Comparison of ENCODE assay signal across 8 cellular contexts in the genomic region with DNA sequence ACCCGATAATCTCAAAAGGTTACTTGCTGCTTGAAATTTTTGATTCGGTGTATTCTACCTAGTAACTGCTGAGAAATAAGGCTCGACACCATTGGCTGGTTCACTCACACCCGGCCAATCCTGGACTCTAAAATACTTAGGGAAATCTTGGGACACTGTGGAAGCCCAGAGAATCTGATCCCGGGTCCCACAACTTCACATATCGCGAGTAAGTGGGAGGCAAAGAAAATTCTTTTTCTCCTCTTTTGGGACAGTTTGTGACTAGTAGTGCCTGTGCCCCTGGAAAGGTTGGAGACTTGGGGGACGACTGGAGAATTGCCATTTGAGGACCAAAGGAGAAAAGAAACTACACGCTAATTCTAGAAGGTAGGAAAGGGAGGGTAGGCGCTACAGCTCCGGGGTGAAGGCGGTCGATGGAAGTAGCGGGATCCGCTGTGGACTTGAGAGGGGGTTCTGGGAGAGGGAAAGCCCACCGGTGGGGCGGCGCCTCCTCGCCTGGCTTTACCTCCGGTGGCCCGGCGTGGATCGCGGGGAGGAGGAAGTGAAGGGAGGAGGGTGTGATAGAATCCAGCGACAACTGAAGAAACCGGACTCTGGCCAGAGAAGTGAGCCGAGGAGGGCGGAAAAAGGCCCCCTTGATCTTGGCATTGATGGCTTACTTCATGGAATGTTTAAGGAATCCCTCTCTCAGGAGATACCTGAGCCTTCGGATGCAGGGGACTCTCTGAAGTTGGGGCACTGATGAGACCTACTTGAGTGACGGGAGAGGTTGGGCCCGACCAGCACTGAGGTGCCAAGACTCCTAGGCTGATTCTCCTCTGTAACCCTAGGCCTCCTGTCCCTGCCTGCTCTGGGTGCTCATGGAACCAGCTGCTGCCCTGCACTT. TPM values are rescaled to one million over a fixed set of nuclear protein-coding genes. Genes with fewer than 3 reads are reported as not detected.
DNase-seq lines count a peak whose midpoint lies in the region; ATAC-seq and TF ChIP-seq lines count a peak whose summit lies in the region.

No MANE protein-coding gene starts in this region.

- H3K9me3 ChIP-seq in PC-9 (ENCODE audit: insufficient read depth, low read depth) = peaks cover 5% of the 10 kb centered on the region; the same call in 1 of the 2 replicates
- no peaks in the 10 kb centered on the region for H3K9me3 ChIP-seq in muscle layer of colon (ENCODE audit: low read length)
- H3K9me3 ChIP-seq in tibial artery = no peaks in the 10 kb centered on the region

- H2AFZ ChIP-seq in PC-9 = peak overlapping the region; percentile 87

- no peaks in the 10 kb centered on the region for H3K36me3 ChIP-seq in PC-9 (ENCODE audit: low read depth)
- H3K36me3 ChIP-seq in muscle layer of colon (ENCODE audit: insufficient read depth, low read length) = no peaks in the 10 kb centered on the region
- peaks cover 0 to 7% (median 6%) of the 10 kb centered on the region in 3 donors for H3K36me3 ChIP-seq in tibial artery

- H3K4me1 Mint-ChIP-seq in activated T-cell treated with anti-CD3 and anti-CD28 coated beads, Interleukin-2, amount 50 U/mL, for 72 hours (ENCODE audit: low read depth) = peaks cover 7% of the 10 kb centered on the region

- H3K27me3 ChIP-seq in PC-9 (ENCODE audit: insufficient read depth, low read depth) (no peaks in the 10 kb centered on the region), muscle layer of colon (ENCODE audit: control insufficient read depth in 1 of 2, insufficient read depth in 2 of 2, low read length in 2 of 2) (no peaks in the 10 kb centered on the region), tibial artery (no peaks in the 10 kb centered on the region)

- H3K27me3 Mint-ChIP-seq in activated T-cell treated with anti-CD3 and anti-CD28 coated beads, Interleukin-2, amount 50 U/mL, for 72 hours (ENCODE audit: low read depth) = no peaks in the 10 kb centered on the region

- peaks cover 6% of the 10 kb centered on the region; the same call in 1 of the 2 replicates for H3K4me1 ChIP-seq in PC-9 (replicated peaks; ENCODE audit: insufficient read depth)
- H3K4me1 ChIP-seq in muscle layer of colon (ENCODE audit: insufficient read depth, low read length) = peaks cover 18% of the 10 kb centered on the region
- peaks cover 0 to 40% (median 16%) of the 10 kb centered on the region in 4 donors for H3K4me1 ChIP-seq in tibial artery

- H3K4me3 Mint-ChIP-seq in activated T-cell treated with anti-CD3 and anti-CD28 coated beads, Interleukin-2, amount 50 U/mL, for 72 hours = no peak overlapping the region

- H3K79me2 ChIP-seq in PC-9 (ENCODE audit: low read depth) = no peaks in the 10 kb centered on the region

- ATAC-seq in GM21737 (IDR thresholded peaks at IDR 0.05; ENCODE audit: unreplicated experiment) = peak; percentile 82
- peak; percentile 97 for ATAC-seq in activated T-cell treated with anti-CD3 and anti-CD28 coated beads, Interleukin-2, amount 50 U/mL, for 72 hours (replicated peaks in 1 of 2)

- H3K36me3 Mint-ChIP-seq in activated T-cell treated with anti-CD3 and anti-CD28 coated beads, Interleukin-2, amount 50 U/mL, for 72 hours (ENCODE audit: insufficient read depth in 2 of 2) = peaks cover 9 to 20% of the 10 kb centered on the region in 2 donors

- DNase-seq in EL = peak; percentile 92
- peak; percentile 72 to 80 for DNase-seq in PC-9
- DNase-seq in activated T-cell treated with anti-CD3 and anti-CD28 coated beads, Interleukin-2, amount 50 U/mL, for 72 hours = peak; percentile 43 to 48
- peak; percentile 92 for DNase-seq in fibroblast of mammary gland (ENCODE audit: low read depth)
- DNase-seq in tibial artery = peak; percentile 78 to 85

- H4K20me1 ChIP-seq in PC-9 (ENCODE audit: insufficient read depth) = no peaks in the 10 kb centered on the region

- TF ChIP-seq CTCF in PC-9 (conservative IDR thresholded peaks at IDR 0.05) (no peak), fibroblast of mammary gland (conservative IDR thresholded peaks at IDR 0.05; ENCODE audit: control insufficient read depth, insufficient read depth, low read depth, low read length) (no peak), tibial artery (IDR thresholded peaks at IDR 0.05) (no peak)

- H3K27ac Mint-ChIP-seq in activated T-cell treated with anti-CD3 and anti-CD28 coated beads, Interleukin-2, amount 50 U/mL, for 72 hours = no peak overlapping the region

- H3K4me3 ChIP-seq in PC-9 = peak overlapping the region; percentile 67
- peak overlapping the region; percentile 66 for H3K4me3 ChIP-seq in fibroblast of mammary gland (ENCODE audit: control insufficient read depth, low read depth, low read length)
- peak overlapping the region; percentile 85 to 89 for H3K4me3 ChIP-seq in muscle layer of colon (ENCODE audit: low read depth in 1 of 2, low read length in 2 of 2)
- peak overlapping the region; percentile 63 to 69 for H3K4me3 ChIP-seq in tibial artery

- POLR2A ChIA-PET in PC-9 (lab: Charles Lee; ENCODE audit: unreplicated experiment) = no interaction called here

- no peak for TF ChIP-seq EP300 in Ishikawa (IDR thresholded peaks at IDR 0.05; ENCODE audit: borderline replicate concordance)

- H3K9ac ChIP-seq in muscle layer of colon (ENCODE audit: low read length) = peak overlapping the region; percentile 79

- peaks cover 6% of the 10 kb centered on the region; the same call in 1 of the 2 replicates for H3F3A ChIP-seq in PC-9 (ENCODE audit: insufficient read depth, low read depth)

- BruUV-seq in PC-9 (replicated peaks; lab: Mats Ljungman, UMichigan) = TSS peak; percentile 68

- 0 out of 2 replicates have a peak overlapping the region, but pooled peaks have one; percentile 53 for H3K27ac ChIP-seq in PC-9
- H3K27ac ChIP-seq in muscle layer of colon (ENCODE audit: low read depth, low read length) = peak overlapping the region; percentile 84
- H3K27ac ChIP-seq in tibial artery = peak overlapping the region; percentile 82 to 83

- no peak for TF ChIP-seq RAD21 in Ishikawa (IDR thresholded peaks at IDR 0.05; ENCODE audit: low read depth)

- H3K9me3 Mint-ChIP-seq in activated T-cell treated with anti-CD3 and anti-CD28 coated beads, Interleukin-2, amount 50 U/mL, for 72 hours = peaks cover 6 to 15% of the 10 kb centered on the region in 2 donors

- H3K9me2 ChIP-seq in PC-9 (ENCODE audit: insufficient read depth) = no peaks in the 10 kb centered on the region

- peak overlapping the region; percentile 73 for H3K4me2 ChIP-seq in PC-9

- CTCF ChIA-PET in PC-9 (lab: Charles Lee) = no interaction called here

- intact Hi-C loops in PC-9 (cut with micrococcal nuclease; ENCODE audit: unreplicated experiment) (loop anchor here (1.0 to 10.0 kb wide), 2 partner anchors 77 to 100 kb away; no protein-coding TSS in a partner anchor), tibial artery (cut with DNase I; ENCODE audit: low total_unique reads) (no loop called here)

TF ChIP-seq in Ishikawa, 13 proteins besides CTCF, POLR2A, EP300 and RAD21:
- no peak for TF ChIP-seq YY1 (IDR thresholded peaks at IDR 0.05; ENCODE audit: low read depth)
- no peak for TF ChIP-seq TEAD4 (IDR thresholded peaks at IDR 0.05)
- TF ChIP-seq MAX (IDR thresholded peaks at IDR 0.05) = 0 out of 2 replicates have a peak, but pooled peaks have one; percentile 39
- 0 out of 2 replicates have a peak, but pooled peaks have one; percentile 23 for TF ChIP-seq TAF1 (IDR thresholded peaks at IDR 0.05; ENCODE audit: low read depth)
- TF ChIP-seq CREB1 (IDR thresholded peaks at IDR 0.05; ENCODE audit: low read depth) = peak; percentile 80
- TF ChIP-seq ZBTB7A (IDR thresholded peaks at IDR 0.05; ENCODE audit: low read depth) = peak; percentile 70

RNA-seq across cellular contexts. Expression of gene BTN3A3, which starts 18.8 kb away (rescaled TPM):
- 26.2 and 29.8 TPM in 2 replicates for total RNA-seq in PC-9 (2021)
- 10 to 100 TPM; 35.9 to 38.3 TPM for total RNA-seq in activated T-cell treated with anti-CD3 and anti-CD28 coated beads, Interleukin-2, amount 50 U/mL, for 72 hours

RNA-seq across cellular contexts. Expression of gene BTN3A1, which starts 19.4 kb away (rescaled TPM):
- 28.3 and 30.4 TPM in 2 replicates for total RNA-seq in PC-9 (2021)
- total RNA-seq in activated T-cell treated with anti-CD3 and anti-CD28 coated beads, Interleukin-2, amount 50 U/mL, for 72 hours = 10 to 100 TPM; 57.3 to 62.8 TPM

RNA-seq across cellular contexts. Expression of gene BTN2A1, which starts 36.3 kb away (rescaled TPM):
- 19.5 and 23.4 TPM in 2 replicates for total RNA-seq in PC-9 (2021)
- 10 to 100 TPM; 24.3 to 25.7 TPM for total RNA-seq in activated T-cell treated with anti-CD3 and anti-CD28 coated beads, Interleukin-2, amount 50 U/mL, for 72 hours

RNA-seq across cellular contexts. Expression of gene BTN2A2, which starts 38.6 kb away (rescaled TPM):
- 20.7 and 23.4 TPM in 2 replicates for total RNA-seq in PC-9 (2021)
- total RNA-seq in activated T-cell treated with anti-CD3 and anti-CD28 coated beads, Interleukin-2, amount 50 U/mL, for 72 hours = 10 to 100 TPM; 25.7 to 33.5 TPM

RNA-seq across cellular contexts. Expression of gene BTN3A2, which starts 56.5 kb away (rescaled TPM):
- 28.7 and 32.9 TPM in 2 replicates for total RNA-seq in PC-9 (2021)
- 10 to 100 TPM; 51.9 to 72.0 TPM for total RNA-seq in activated T-cell treated with anti-CD3 and anti-CD28 coated beads, Interleukin-2, amount 50 U/mL, for 72 hours

Comparison
In these comparisons a context has a peak if more than half of its experiments do, and no peak if none do; other contexts are left out.
1. Peak in every context shown above with its lines: DNase-seq, ATAC-seq, H3K4me3 ChIP-seq and H3K27ac ChIP-seq.